ENCODE assay signal across 31 cellular contexts in genomic region chr1:186297439-186297838, GRCh38. TPM values are rescaled to one million over a fixed set of nuclear protein-coding genes. Genes with fewer than 3 reads are reported as not detected.
DNase-seq lines count a peak whose midpoint lies in the region; ATAC-seq lines count a peak whose summit lies in the region.
"Had no signal": no experiment of that assay in that cellular context is flagged by ENCODE, and none has a peak within 500 bp of the region (broad histone marks: within the 10 kb centered on the region; RNA-seq: fewer than 3 reads in every experiment).

No MANE protein-coding gene starts in this region.

- H3K27me3 Mint-ChIP-seq in activated T-cell treated with anti-CD3 and anti-CD28 coated beads, Interleukin-2, amount 50 U/mL, for 72 hours (ENCODE audit: low read depth) = no peaks in the 10 kb centered on the region
- no peaks in the 10 kb centered on the region for H3K27me3 Mint-ChIP-seq in naive thymus-derived CD4-positive, alpha-beta T cell
- H3K27me3 Mint-ChIP-seq: activated naive CD8-positive, alpha-beta T cell treated with anti-CD3 and anti-CD28 coated beads for 36 hours; naive thymus-derived CD8-positive, alpha-beta T cell had no signal

- peak overlapping the region; percentile 31 to 41 for H3K4me3 Mint-ChIP-seq in activated T-cell treated with anti-CD3 and anti-CD28 coated beads, Interleukin-2, amount 50 U/mL, for 72 hours
- peak overlapping the region in 7 of 10 donors; percentile 9 to 59 (median 32) for H3K4me3 Mint-ChIP-seq in naive thymus-derived CD4-positive, alpha-beta T cell
- H3K4me3 Mint-ChIP-seq: activated CD8-positive, alpha-beta T cell treated with anti-CD3 and anti-CD28 coated beads, Interleukin-2, amount 10 ng/mL, durations not matched to agents 7 days and 5 days; activated naive CD8-positive, alpha-beta T cell treated with anti-CD3 and anti-CD28 coated beads for 36 hours; mesothelial cell of epicardium; naive thymus-derived CD8-positive, alpha-beta T cell; WTC11 had no signal

- POLR2A ChIA-PET in naive thymus-derived CD4-positive, alpha-beta T cell (lab: Charles Lee) = interaction anchor here (0.6 to 1.7 kb wide), 2 partner anchors 12 to 14 kb away, joined by 3 to 4 read pairs; no protein-coding TSS in a partner anchor

- H3K9me2 ChIP-seq in Karpas-422 (replicated peaks; ENCODE audit: insufficient read depth, low read length) = no peaks in the 10 kb centered on the region

- H2AFZ ChIP-seq in Karpas-422 (ENCODE audit: low read length) = no peak overlapping the region

- H3K27ac Mint-ChIP-seq in activated T-cell treated with anti-CD3 and anti-CD28 coated beads, Interleukin-2, amount 50 U/mL, for 72 hours = peak overlapping the region; percentile 68
- peak overlapping the region; percentile 82 to 95 for H3K27ac Mint-ChIP-seq in activated naive CD4-positive, alpha-beta T cell treated with anti-CD3 and anti-CD28 coated beads, Interleukin-2, amount 50 U/mL, for 72 hours
- H3K27ac Mint-ChIP-seq in naive thymus-derived CD4-positive, alpha-beta T cell = peak overlapping the region in 8 of 9 donors; percentile 62 to 91 (median 68)
- H3K27ac Mint-ChIP-seq: activated CD8-positive, alpha-beta T cell treated with anti-CD3 and anti-CD28 coated beads, Interleukin-2, amount 10 ng/mL, durations not matched to agents 7 days and 5 days; activated naive CD8-positive, alpha-beta T cell treated with anti-CD3 and anti-CD28 coated beads for 36 hours; mesothelial cell of epicardium; WTC11 had no signal

- H4K20me1 ChIP-seq in Karpas-422 (ENCODE audit: insufficient read depth, low read depth, low read length) = no peaks in the 10 kb centered on the region
- H4K20me1 ChIP-seq: BLaER1 had no signal

- no peak overlapping the region for H3K4me2 ChIP-seq in Karpas-422 (ENCODE audit: low read depth, low read length, poor library complexity, severe bottlenecking)
- H3K4me2 ChIP-seq: BLaER1, smooth muscle cell had no signal

- H3K9me3 Mint-ChIP-seq in activated T-cell treated with anti-CD3 and anti-CD28 coated beads, Interleukin-2, amount 50 U/mL, for 72 hours = no peaks in the 10 kb centered on the region
- H3K9me3 Mint-ChIP-seq in activated naive CD4-positive, alpha-beta T cell treated with anti-CD3 and anti-CD28 coated beads, Interleukin-2, amount 50 U/mL, for 72 hours = no peaks in the 10 kb centered on the region
- H3K9me3 Mint-ChIP-seq in naive thymus-derived CD4-positive, alpha-beta T cell = peaks cover 0 to 5% (median 0%) of the 10 kb centered on the region in 11 donors
- H3K9me3 Mint-ChIP-seq: activated naive CD8-positive, alpha-beta T cell treated with anti-CD3 and anti-CD28 coated beads for 36 hours; mesothelial cell of epicardium; naive thymus-derived CD8-positive, alpha-beta T cell; WTC11 had no signal

- CTCF ChIA-PET in naive thymus-derived CD4-positive, alpha-beta T cell (lab: Charles Lee) = interaction anchor here (1.5 to 5.5 kb wide), 4 partner anchors 14 to 29 kb away, joined by 4 to 24 read pairs (median 7); no protein-coding TSS in a partner anchor

- H3K4me1 ChIP-seq in Karpas-422 (ENCODE audit: low read length) = no peaks in the 10 kb centered on the region
- H3K4me1 ChIP-seq in naive thymus-derived CD4-positive, alpha-beta T cell (ENCODE audit: control insufficient read depth in 2 of 2, insufficient read depth in 2 of 2, low read length in 2 of 2) = peaks cover 0 to 13% of the 10 kb centered on the region in 2 donors
- H3K4me1 ChIP-seq: BLaER1, Caco-2, upper lobe of left lung had no signal

- ATAC-seq in activated T-cell treated with anti-CD3 and anti-CD28 coated beads, Interleukin-2, amount 50 U/mL, for 72 hours (replicated peaks in 1 of 2) = no peak
- peak in 1 of 2 donors; percentile 7 for ATAC-seq in activated naive CD4-positive, alpha-beta T cell treated with anti-CD3 and anti-CD28 coated beads, Interleukin-2, amount 50 U/mL, for 72 hours
- no peak for ATAC-seq in naive thymus-derived CD4-positive, alpha-beta T cell
- ATAC-seq: activated CD8-positive, alpha-beta T cell treated with anti-CD3 and anti-CD28 coated beads, Interleukin-2, amount 10 ng/mL, durations not matched to agents 7 days and 5 days; GM12878; heart right ventricle; naive thymus-derived CD8-positive, alpha-beta T cell; WTC11 had no signal

- H3K4me3 ChIP-seq in Karpas-422 (ENCODE audit: low read length) = no peak overlapping the region
- no peak overlapping the region for H3K4me3 ChIP-seq in naive thymus-derived CD4-positive, alpha-beta T cell (ENCODE audit: low read length)
- H3K4me3 ChIP-seq: BLaER1, GM12878, heart right ventricle, smooth muscle cell, upper lobe of left lung had no signal

- peaks cover 61% of the 10 kb centered on the region for H3K4me1 Mint-ChIP-seq in activated T-cell treated with anti-CD3 and anti-CD28 coated beads, Interleukin-2, amount 50 U/mL, for 72 hours (ENCODE audit: low read depth)
- peaks cover 19 to 71% (median 61%) of the 10 kb centered on the region in 7 donors for H3K4me1 Mint-ChIP-seq in naive thymus-derived CD4-positive, alpha-beta T cell
- H3K4me1 Mint-ChIP-seq: mesothelial cell of epicardium, WTC11 had no signal

- H3K36me3 Mint-ChIP-seq in activated T-cell treated with anti-CD3 and anti-CD28 coated beads, Interleukin-2, amount 50 U/mL, for 72 hours (ENCODE audit: insufficient read depth in 2 of 2) = no peaks in the 10 kb centered on the region
- H3K36me3 Mint-ChIP-seq in activated naive CD4-positive, alpha-beta T cell treated with anti-CD3 and anti-CD28 coated beads, Interleukin-2, amount 50 U/mL, for 72 hours = peaks cover 14 to 18% of the 10 kb centered on the region in 2 donors
- peaks cover 0 to 7% (median 0%) of the 10 kb centered on the region in 5 donors for H3K36me3 Mint-ChIP-seq in naive thymus-derived CD4-positive, alpha-beta T cell
- H3K36me3 Mint-ChIP-seq: mesothelial cell of epicardium; naive thymus-derived CD8-positive, alpha-beta T cell; WTC11 had no signal

- intact Hi-C loops in naive thymus-derived CD4-positive, alpha-beta T cell (cut with micrococcal nuclease) = loop anchor here in 1 of 2 donors (1.0 to 10.0 kb wide), 5 partner anchors 8 to 1143 kb away; partner anchors contain the start of genes SWT1 and TRMT1L

- no peak for DNase-seq in activated T-cell treated with anti-CD3 and anti-CD28 coated beads, Interleukin-2, amount 50 U/mL, for 72 hours
- no peak for DNase-seq in activated T-cell treated with anti-CD3 and anti-CD28 coated beads, Interleukin-2, amount 50 U/mL, for 1 hour
- DNase-seq in Karpas-422 (peak; percentile 20), NCI-H1930 (lab: John Stamatoyannopoulos, UW) (no peak), NCI-H2171 treated with DMSO at 0.1 percent for 48 hours (lab: John Stamatoyannopoulos, UW) (no peak), activated gamma-delta T cell treated with Interleukin-2 at 50 U/mL for 16 hours (no peak)
- DNase-seq in activated naive CD4-positive, alpha-beta T cell treated with anti-CD3 and anti-CD28 coated beads, Interleukin-2, amount 50 U/mL, for 72 hours (ENCODE audit: low spot score in 2 of 2) = no peak
- no peak for DNase-seq in naive thymus-derived CD4-positive, alpha-beta T cell
- DNase-seq: activated CD8-positive, alpha-beta T cell treated with anti-CD3 and anti-CD28 coated beads, Interleukin-2, amount 10 ng/mL, durations not matched to agents 7 days and 5 days; activated naive CD8-positive, alpha-beta T cell treated with anti-CD3 and anti-CD28 coated beads for 36 hours; activated T-cell treated with anti-CD3 and anti-CD28 coated beads for 4 hours; Caco-2; DND-41; foreskin fibroblast; heart right ventricle; naive thymus-derived CD8-positive, alpha-beta T cell; NCI-H1105 treated with DMSO at 0.1 percent for 48 hours; NCI-H2029 treated with DMSO at 0.1 percent for 48 hours; NCI-H345; NCI-H774; occipital lobe; substantia nigra; upper lobe of left lung had no signal

- no peaks in the 10 kb centered on the region for H3K27me3 ChIP-seq in Karpas-422 (ENCODE audit: low read length)
- no peaks in the 10 kb centered on the region for H3K27me3 ChIP-seq in naive thymus-derived CD4-positive, alpha-beta T cell (ENCODE audit: control insufficient read depth in 2 of 2, insufficient read depth in 2 of 2, low read length in 2 of 2)
- H3K27me3 ChIP-seq: BLaER1, heart right ventricle, upper lobe of left lung had no signal

- no peaks in the 10 kb centered on the region for H3K9me3 ChIP-seq in Karpas-422 (ENCODE audit: low read length)
- no peaks in the 10 kb centered on the region for H3K9me3 ChIP-seq in naive thymus-derived CD4-positive, alpha-beta T cell (ENCODE audit: control insufficient read depth in 2 of 3, low read length in 3 of 3)
- H3K9me3 ChIP-seq: BLaER1, Caco-2, heart right ventricle, upper lobe of left lung had no signal

- H3K79me2 ChIP-seq in Karpas-422 (ENCODE audit: low read length) = no peaks in the 10 kb centered on the region

- H3K36me3 ChIP-seq in Karpas-422 (ENCODE audit: insufficient read depth, low read length) = no peaks in the 10 kb centered on the region
- no peaks in the 10 kb centered on the region for H3K36me3 ChIP-seq in naive thymus-derived CD4-positive, alpha-beta T cell (ENCODE audit: control insufficient read depth in 2 of 3, insufficient read depth in 3 of 3, low read length in 3 of 3)
- H3K36me3 ChIP-seq: BLaER1, heart right ventricle, upper lobe of left lung had no signal

- no peak overlapping the region for H3K9ac ChIP-seq in Karpas-422 (ENCODE audit: low read length)
- H3K9ac ChIP-seq: BLaER1 had no signal

- no peak overlapping the region for H3K27ac ChIP-seq in Karpas-422 (ENCODE audit: low read length)
- no peak overlapping the region for H3K27ac ChIP-seq in naive thymus-derived CD4-positive, alpha-beta T cell (ENCODE audit: low read depth, low read length)
- H3K27ac ChIP-seq: BLaER1, epithelial cell of prostate, heart right ventricle, HL-60, upper lobe of left lung had no signal

RNA-seq across cellular contexts. Expression of gene PRG4, which starts 1.4 kb away (rescaled TPM):
- total RNA-seq in activated T-cell treated with anti-CD3 and anti-CD28 coated beads, Interleukin-2, amount 50 U/mL, for 72 hours = 1 to 10 TPM; 1.7 to 8.8 TPM
- not detected in 2 replicates for total RNA-seq in Karpas-422 (2014; rRNA removed; shearing (Covaris generic); ENCODE audit: low replicate concordance)
- total RNA-seq in activated naive CD4-positive, alpha-beta T cell treated with anti-CD3 and anti-CD28 coated beads, Interleukin-2, amount 50 U/mL, for 72 hours = 10 to 100 TPM; 31.0 to 40.8 TPM
- total RNA-seq in naive thymus-derived CD4-positive, alpha-beta T cell = 1 to 10 TPM in 1 of 5 experiments, under 1 TPM in 4; 0.13 to 8.9 (median 0.24) TPM
- polyA plus RNA-seq in naive thymus-derived CD4-positive, alpha-beta T cell = under 1 TPM; 0.16 to 0.33 TPM
- total RNA-seq: activated naive CD8-positive, alpha-beta T cell treated with anti-CD3 and anti-CD28 coated beads for 36 hours; H1; smooth muscle cell had no signal
- polyA plus RNA-seq: H1, smooth muscle cell had no signal
